Comparison of ENCODE assay signal across 9 cellular contexts in genomic region chr1:156495401-156496140, GRCh38. TPM values are rescaled to one million over a fixed set of nuclear protein-coding genes. Genes with fewer than 3 reads are reported as not detected.
DNase-seq lines count a peak whose midpoint lies in the region; ATAC-seq and TF ChIP-seq lines count a peak whose summit lies in the region.
"Had no signal": no experiment of that assay in that cellular context is flagged by ENCODE, and none has a peak within 500 bp of the region (broad histone marks: within the 10 kb centered on the region; RNA-seq: fewer than 3 reads in every experiment).

No MANE protein-coding gene starts in this region.

- POLR2A ChIA-PET in HCT116 (lab: Charles Lee), result no interaction called here

- no peak for ATAC-seq in HCT116
- no peak for ATAC-seq in HG03469 (IDR thresholded peaks at IDR 0.05; ENCODE audit: unreplicated experiment)
- ATAC-seq: esophagus mucosa had no signal

- no peaks in the 10 kb centered on the region for H3K27me3 ChIP-seq in HCT116 (ENCODE audit: insufficient read depth, low read length)
- no peaks in the 10 kb centered on the region for H3K27me3 ChIP-seq in hepatocyte
- no peaks in the 10 kb centered on the region for H3K27me3 ChIP-seq in spleen (replicated peaks in 1 of 7)

- H3K4me2 ChIP-seq in HCT116 (ENCODE audit: low read length), result peak overlapping the region; percentile 34; the same call in 1 of the 2 replicates
- H3K4me2 ChIP-seq in hepatocyte, result peak overlapping the region; percentile 95

- H3K4me3 ChIP-seq in HCT116 (replicated peaks in 1 of 2; ENCODE audit: low read depth in 1 of 2, low read length in 2 of 2) (no peak overlapping the region), hepatocyte (no peak overlapping the region), spleen (peak overlapping the region in 2 of 8 donors; percentile 79 to 97)

- H3K9me3 ChIP-seq in HCT116 (ENCODE audit: control insufficient read depth in 1 of 2, insufficient read depth in 1 of 2, low read depth in 1 of 2, low read length in 2 of 2) (no peaks in the 10 kb centered on the region), hepatocyte (ENCODE audit: low read depth) (no peaks in the 10 kb centered on the region), spleen (no peaks in the 10 kb centered on the region)

- H3K36me3 ChIP-seq in HCT116 (ENCODE audit: control insufficient read depth in 1 of 2, insufficient read depth in 2 of 2, low read length in 2 of 2) (no peaks in the 10 kb centered on the region), hepatocyte (replicated peaks; ENCODE audit: insufficient read depth, low read depth) (no peaks in the 10 kb centered on the region), spleen (peaks cover 0 to 15% (median 4%) of the 10 kb centered on the region in 6 donors)

- no peak for TF ChIP-seq RAD21 in HCT116 (IDR thresholded peaks at IDR 0.05; ENCODE audit: low read depth)

- TF ChIP-seq CTCF in HCT116 (IDR thresholded peaks at IDR 0.05 in 2 of 3, conservative IDR thresholded peaks at IDR 0.05 in 1 of 3; ENCODE audit: borderline replicate concordance in 1 of 3, insufficient read depth in 1 of 3, low read depth in 2 of 3, low read length in 2 of 3) (no peak), hepatocyte (IDR thresholded peaks at IDR 0.05; ENCODE audit: poor library complexity) (no peak), spleen (IDR thresholded peaks at IDR 0.05 in 8 of 11, conservative IDR thresholded peaks at IDR 0.05 in 3 of 11) (no peak)

- H3K4me1 Mint-ChIP-seq in activated T-helper 2 cell treated with anti-CD3 and anti-CD28 coated beads, Interferon-gamma antibody, Interleukin-2, Interleukin-4, amounts not matched to agents 10 μg/mL and 5 μg/mL and 100 μg/mL, durations not matched to agents 14 hours and 24 hours and 36 hours (ENCODE audit: low read depth), result peaks cover 67% of the 10 kb centered on the region

- no peaks in the 10 kb centered on the region for H3K9me3 Mint-ChIP-seq in activated T-helper 2 cell treated with anti-CD3 and anti-CD28 coated beads, Interferon-gamma antibody, Interleukin-2, Interleukin-4, amounts not matched to agents 10 μg/mL and 5 μg/mL and 100 μg/mL, durations not matched to agents 14 hours and 24 hours and 36 hours

- no peak overlapping the region for H3K9ac ChIP-seq in HCT116 (ENCODE audit: low read length)

- H2AFZ ChIP-seq in HCT116 (ENCODE audit: low read depth, low read length, poor library complexity, severe bottlenecking) (no peak overlapping the region), hepatocyte (no peak overlapping the region)

- peak overlapping the region; percentile 26 for H3K27ac Mint-ChIP-seq in activated T-helper 2 cell treated with anti-CD3 and anti-CD28 coated beads, Interferon-gamma antibody, Interleukin-2, Interleukin-4, amounts not matched to agents 10 μg/mL and 5 μg/mL and 100 μg/mL, durations not matched to agents 14 hours and 24 hours and 36 hours

- intact Hi-C loops in HCT116 (cut with micrococcal nuclease), result no loop called here
- intact Hi-C loops in activated T-helper 2 cell treated with anti-CD3 and anti-CD28 coated beads, Interferon-gamma antibody, Interleukin-2, Interleukin-4, amounts not matched to agents 10 μg/mL and 5 μg/mL and 100 μg/mL, durations not matched to agents 14 hours and 24 hours and 36 hours (cut with micrococcal nuclease), result no loop called here
- intact Hi-C loops in spleen (cut with DNase I; ENCODE audit: low total_unique reads), result no loop called here

- H3K9me2 ChIP-seq in HCT116 (ENCODE audit: insufficient read depth), result no peaks in the 10 kb centered on the region
- no peaks in the 10 kb centered on the region for H3K9me2 ChIP-seq in hepatocyte (replicated peaks; ENCODE audit: insufficient read depth)

- peaks cover 49% of the 10 kb centered on the region for H3K36me3 Mint-ChIP-seq in activated T-helper 2 cell treated with anti-CD3 and anti-CD28 coated beads, Interferon-gamma antibody, Interleukin-2, Interleukin-4, amounts not matched to agents 10 μg/mL and 5 μg/mL and 100 μg/mL, durations not matched to agents 14 hours and 24 hours and 36 hours (ENCODE audit: low read depth)

- H4K20me1 ChIP-seq in HCT116 (ENCODE audit: insufficient read depth), result no peaks in the 10 kb centered on the region; the same call in 1 of the 2 replicates
- peaks cover 95% of the 10 kb centered on the region for H4K20me1 ChIP-seq in hepatocyte (ENCODE audit: insufficient read depth, poor library complexity, severe bottlenecking)

- RAD21 ChIA-PET in HCT116 (lab: Charles Lee; ENCODE audit: low non-redundant PET in 1 of 2, low total read pairs in 2 of 2, uncharacterized antibody in 2 of 2, unreplicated experiment in 2 of 2), result interaction anchor here in 1 of 2 experiments (0.6 kb wide), 1 partner anchor 136 kb away, joined by 3 read pairs; no protein-coding TSS in a partner anchor

- H3K79me2 ChIP-seq in HCT116 (ENCODE audit: insufficient read depth, low read length), result peaks cover 99% of the 10 kb centered on the region
- H3K79me2 ChIP-seq in hepatocyte, result peaks cover 99% of the 10 kb centered on the region

- no peak for DNase-seq in HCT116 (ENCODE audit: low read depth, low spot score)
- DNase-seq in activated T-helper 2 cell treated with anti-CD3 and anti-CD28 coated beads, Interferon-gamma antibody, Interleukin-2, Interleukin-4, amounts not matched to agents 10 μg/mL and 5 μg/mL and 100 μg/mL, durations not matched to agents 14 hours and 24 hours and 36 hours (ENCODE audit: low spot score), result no peak
- no peak for DNase-seq in hepatocyte (ENCODE audit: low spot score)
- peak; percentile 70 for DNase-seq in spleen
- DNase-seq in D341Med (ENCODE audit: low spot score), result no peak
- no peak for DNase-seq in activated gamma-delta T cell treated with Interleukin-2 at 50 U/mL for 16 hours
- DNase-seq in NCI-H2227 treated with DMSO at 0.1 percent for 48 hours (lab: John Stamatoyannopoulos, UW), result no peak

- no peak overlapping the region for H3K4me3 Mint-ChIP-seq in activated T-helper 2 cell treated with anti-CD3 and anti-CD28 coated beads, Interferon-gamma antibody, Interleukin-2, Interleukin-4, amounts not matched to agents 10 μg/mL and 5 μg/mL and 100 μg/mL, durations not matched to agents 14 hours and 24 hours and 36 hours (ENCODE audit: low read depth)

- CTCF ChIA-PET in HCT116 (lab: Charles Lee), result interaction anchor here (0.6 kb wide), 1 partner anchor 15 kb away, joined by 3 read pairs; no protein-coding TSS in a partner anchor

- 86% methylated on average over 9 of the region's 9 CpGs for WGBS in hepatocyte (ENCODE audit: low lambda C conversion rate, missing lambda C conversion rate)
- 59 to 68% (median 67%) methylated on average over 9 of the region's 9 CpGs for WGBS in spleen, 5 donors

- TF ChIP-seq POLR2A in HCT116 (IDR thresholded peaks at IDR 0.05; ENCODE audit: borderline replicate concordance, extremely low read depth, insufficient read depth, insufficient read length), result no peak
- no peak for TF ChIP-seq POLR2A in spleen (IDR thresholded peaks at IDR 0.05)

- no peaks in the 10 kb centered on the region for H3K27me3 Mint-ChIP-seq in activated T-helper 2 cell treated with anti-CD3 and anti-CD28 coated beads, Interferon-gamma antibody, Interleukin-2, Interleukin-4, amounts not matched to agents 10 μg/mL and 5 μg/mL and 100 μg/mL, durations not matched to agents 14 hours and 24 hours and 36 hours (ENCODE audit: low read depth)

- H3K27ac ChIP-seq in HCT116 (ENCODE audit: low read depth, low read length) (no peak overlapping the region), hepatocyte (no peak overlapping the region), spleen (peak overlapping the region in 7 of 8 donors; percentile 44 to 100 (median 100))

- peaks cover 34 to 72% of the 10 kb centered on the region in 2 experiments for H3K4me1 ChIP-seq in HCT116 (ENCODE audit: control insufficient read depth in 1 of 2, insufficient read depth in 2 of 2, low read length in 2 of 2)
- peaks cover 47% of the 10 kb centered on the region for H3K4me1 ChIP-seq in hepatocyte (ENCODE audit: insufficient read depth)
- peaks cover 85 to 91% (median 89%) of the 10 kb centered on the region in 6 donors for H3K4me1 ChIP-seq in spleen

- no TSS peak for BruUV-seq in HCT116 (replicated peaks; lab: Mats Ljungman, UMichigan)

TF ChIP-seq in HCT116, 20 proteins besides CTCF, POLR2A, EP300 and RAD21 (continues in another document):
- TF ChIP-seq ZNF274 (IDR thresholded peaks at IDR 0.05; ENCODE audit: low read depth, low read length) (no peak), SP1 (IDR thresholded peaks at IDR 0.05; ENCODE audit: low read depth) (no peak), POLR2AphosphoS5 (IDR thresholded peaks at IDR 0.05; ENCODE audit: low read depth, low read length) (no peak), MAX (IDR thresholded peaks at IDR 0.05) (no peak), CBX3 (IDR thresholded peaks at IDR 0.05; ENCODE audit: low read depth) (no peak), ZFX (IDR thresholded peaks at IDR 0.05) (no peak), ATF3 (IDR thresholded peaks at IDR 0.05) (no peak), SRF (IDR thresholded peaks at IDR 0.05; ENCODE audit: low read depth) (no peak), EZH2phosphoT487 (IDR thresholded peaks at IDR 0.05; ENCODE audit: borderline replicate concordance) (no peak)

RNA-seq across cellular contexts. Expression of gene MEF2D, which starts 5.0 kb away (rescaled TPM):
- total RNA-seq in HCT116 (2021; ENCODE audit: unreplicated experiment), result 44.2 TPM
- polyA plus RNA-seq in HCT116 (2012), result 39.9 and 55.3 TPM in 2 replicates
- 37.9 and 42.1 TPM in 2 replicates for total RNA-seq in activated T-helper 2 cell treated with anti-CD3 and anti-CD28 coated beads, Interferon-gamma antibody, Interleukin-2, Interleukin-4, amounts not matched to agents 10 μg/mL and 5 μg/mL and 100 μg/mL, durations not matched to agents 14 hours and 24 hours and 36 hours
- 9.6 and 20.1 TPM in 2 replicates for total RNA-seq in hepatocyte
- polyA plus RNA-seq in hepatocyte, result 25.1 and 30.8 TPM in 2 replicates
- total RNA-seq in spleen, result 100 to 1,000 TPM in 1 of 7 donors, 10 to 100 TPM in 6; 56.0 to 103 (median 71.4) TPM
- polyA plus RNA-seq in spleen, result 10 to 100 TPM in 1 of 3 donors, 1 to 10 TPM in 2; 7.4 to 22.5 (median 7.6) TPM

Comparison
In these comparisons a context has a peak if more than half of its experiments do, and no peak if none do; other contexts are left out.
1. H3K27ac ChIP-seq: peak in spleen (7 of 8); none in HCT116 (single experiment) and hepatocyte (single experiment).